ENCODE assay signal across 1 cellular context in genomic region chr7:82696631-82697030, GRCh38.
TF ChIP-seq lines count a peak whose summit lies in the region.

No MANE protein-coding gene starts in this region.

TF ChIP-seq in GM23338, 12 proteins besides CTCF, POLR2A, EP300 and RAD21 (continued from another document):
- TF ChIP-seq, protein P1, sequence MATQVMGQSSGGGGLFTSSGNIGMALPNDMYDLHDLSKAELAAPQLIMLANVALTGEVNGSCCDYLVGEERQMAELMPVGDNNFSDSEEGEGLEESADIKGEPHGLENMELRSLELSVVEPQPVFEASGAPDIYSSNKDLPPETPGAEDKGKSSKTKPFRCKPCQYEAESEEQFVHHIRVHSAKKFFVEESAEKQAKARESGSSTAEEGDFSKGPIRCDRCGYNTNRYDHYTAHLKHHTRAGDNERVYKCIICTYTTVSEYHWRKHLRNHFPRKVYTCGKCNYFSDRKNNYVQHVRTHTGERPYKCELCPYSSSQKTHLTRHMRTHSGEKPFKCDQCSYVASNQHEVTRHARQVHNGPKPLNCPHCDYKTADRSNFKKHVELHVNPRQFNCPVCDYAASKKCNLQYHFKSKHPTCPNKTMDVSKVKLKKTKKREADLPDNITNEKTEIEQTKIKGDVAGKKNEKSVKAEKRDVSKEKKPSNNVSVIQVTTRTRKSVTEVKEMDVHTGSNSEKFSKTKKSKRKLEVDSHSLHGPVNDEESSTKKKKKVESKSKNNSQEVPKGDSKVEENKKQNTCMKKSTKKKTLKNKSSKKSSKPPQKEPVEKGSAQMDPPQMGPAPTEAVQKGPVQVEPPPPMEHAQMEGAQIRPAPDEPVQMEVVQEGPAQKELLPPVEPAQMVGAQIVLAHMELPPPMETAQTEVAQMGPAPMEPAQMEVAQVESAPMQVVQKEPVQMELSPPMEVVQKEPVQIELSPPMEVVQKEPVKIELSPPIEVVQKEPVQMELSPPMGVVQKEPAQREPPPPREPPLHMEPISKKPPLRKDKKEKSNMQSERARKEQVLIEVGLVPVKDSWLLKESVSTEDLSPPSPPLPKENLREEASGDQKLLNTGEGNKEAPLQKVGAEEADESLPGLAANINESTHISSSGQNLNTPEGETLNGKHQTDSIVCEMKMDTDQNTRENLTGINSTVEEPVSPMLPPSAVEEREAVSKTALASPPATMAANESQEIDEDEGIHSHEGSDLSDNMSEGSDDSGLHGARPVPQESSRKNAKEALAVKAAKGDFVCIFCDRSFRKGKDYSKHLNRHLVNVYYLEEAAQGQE (IDR thresholded peaks at IDR 0.05; ENCODE audit: unreplicated experiment): no peak
- no peak for TF ChIP-seq JUNB (IDR thresholded peaks at IDR 0.05; ENCODE audit: unreplicated experiment)
